ENCODE assay signal across 32 cellular contexts in the genomic region with DNA sequence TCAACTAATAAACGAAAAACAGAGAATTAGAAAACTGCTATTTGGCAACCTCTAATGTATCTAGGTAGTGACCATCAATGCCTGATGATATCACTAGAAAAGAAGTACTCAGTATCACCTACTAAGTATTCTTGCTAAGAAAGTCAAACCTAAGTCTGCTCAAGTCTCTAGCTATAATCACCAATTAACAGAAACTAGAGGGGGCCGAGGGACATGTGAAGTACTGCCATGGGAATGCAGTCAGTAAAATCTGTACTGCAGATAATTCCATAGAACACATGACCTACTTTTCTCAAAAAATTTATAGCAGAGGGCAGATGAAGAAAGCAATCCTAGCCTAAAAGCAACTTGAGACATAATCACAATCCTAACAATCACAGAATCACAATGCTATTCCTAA. TPM values are rescaled to one million over a fixed set of nuclear protein-coding genes. Genes with fewer than 3 reads are reported as not detected.
"Had no signal": no experiment of that assay in that cellular context is flagged by ENCODE, and none has a peak within 500 bp of the region (broad histone marks: within the 10 kb centered on the region; RNA-seq: fewer than 3 reads in every experiment).

No MANE protein-coding gene starts in this region.

- DNase-seq: activated B cell treated with CpG ODN at 0.5 μM for 24 hours; activated CD4-positive, alpha-beta memory T cell treated with anti-CD3 and anti-CD28 coated beads for 36 hours; activated CD4-positive, alpha-beta T cell treated with anti-CD3 and anti-CD28 coated beads for 4 hours; activated CD4-positive, alpha-beta T cell treated with anti-CD3 and anti-CD28 coated beads, Interleukin-2, amount 10 ng/mL, durations not matched to agents 24 days and 14 days; activated CD4-positive, alpha-beta T cell treated with anti-CD3 and anti-CD28 coated beads, Interleukin-2, amount 50 U/mL, for 1 hour; activated CD4-positive, alpha-beta T cell treated with anti-CD3 and anti-CD28 coated beads, Interleukin-2, amount 50 U/mL, for 4 hours; activated CD4-positive, CD25-positive, alpha-beta regulatory T cell treated with anti-CD3 and anti-CD28 coated beads, Interleukin-2, amount 50 U/mL, for 72 hours; activated CD8-positive, alpha-beta memory T cell treated with anti-CD3 and anti-CD28 coated beads for 24 hours; activated CD8-positive, alpha-beta memory T cell treated with anti-CD3 and anti-CD28 coated beads, Interleukin-2, amount 10 ng/mL, durations not matched to agents 7 days and 5 days; activated CD8-positive, alpha-beta memory T cell treated with anti-CD3 and anti-CD28 coated beads, Interleukin-2, amount 50 U/mL, for 48 hours; activated CD8-positive, alpha-beta T cell treated with anti-CD3 and anti-CD28 coated beads for 36 hours; activated effector memory CD4-positive, alpha-beta T cell treated with Interleukin-2 at 50 U/mL for 16 hours; activated gamma-delta T cell; activated naive CD4-positive, alpha-beta T cell treated with anti-CD3 and anti-CD28 coated beads, Interleukin-2, amount 50 U/mL, for 16 hours; activated naive CD4-positive, alpha-beta T cell treated with Interleukin-2 at 50 U/mL for 16 hours; activated naive CD8-positive, alpha-beta T cell treated with anti-CD3 and anti-CD28 coated beads for 36 hours; activated T-cell treated with anti-CD3 and anti-CD28 coated beads, Interleukin-2, amount 50 U/mL, for 24 hours; activated T-cell treated with anti-CD3 and anti-CD28 coated beads, Interleukin-2, amount 50 U/mL, for 48 hours; adrenal gland; amniotic stem cell; aorta; brain microvascular endothelial cell; central memory CD4-positive, alpha-beta T cell; T-cell; T-helper 17 cell had no signal

- H3K36me3 Mint-ChIP-seq: activated CD4-positive, alpha-beta memory T cell treated with anti-CD3 and anti-CD28 coated beads for 36 hours; activated CD8-positive, alpha-beta memory T cell treated with anti-CD3 and anti-CD28 coated beads, Interleukin-2, amount 10 ng/mL, durations not matched to agents 7 days and 5 days; activated naive CD4-positive, alpha-beta T cell treated with anti-CD3 and anti-CD28 coated beads, Interleukin-2, amount 50 U/mL, for 72 hours; activated naive CD8-positive, alpha-beta T cell treated with anti-CD3 and anti-CD28 coated beads for 36 hours had no signal

- H3K9me3 Mint-ChIP-seq: activated B cell treated with CpG ODN at 0.5 μM for 24 hours; activated CD4-positive, alpha-beta memory T cell treated with anti-CD3 and anti-CD28 coated beads for 36 hours; activated CD4-positive, alpha-beta T cell treated with anti-CD3 and anti-CD28 coated beads, Interleukin-2, amount 10 ng/mL, durations not matched to agents 24 days and 14 days; activated CD8-positive, alpha-beta T cell treated with anti-CD3 and anti-CD28 coated beads for 36 hours; activated naive CD4-positive, alpha-beta T cell treated with anti-CD3 and anti-CD28 coated beads, Interleukin-2, amount 50 U/mL, for 72 hours; activated naive CD8-positive, alpha-beta T cell treated with anti-CD3 and anti-CD28 coated beads for 36 hours; activated T-cell treated with anti-CD3 and anti-CD28 coated beads, Interleukin-2, amount 50 U/mL, for 24 hours; activated T-helper 2 cell treated with anti-CD3 and anti-CD28 coated beads, Interferon-gamma antibody, Interleukin-2, Interleukin-4, amounts not matched to agents 10 μg/mL and 5 μg/mL and 100 μg/mL, durations not matched to agents 14 hours and 24 hours and 36 hours; T-cell had no signal

- ATAC-seq: activated CD8-positive, alpha-beta memory T cell treated with anti-CD3 and anti-CD28 coated beads, Interleukin-2, amount 10 ng/mL, durations not matched to agents 7 days and 5 days; activated CD8-positive, alpha-beta T cell treated with anti-CD3 and anti-CD28 coated beads for 36 hours; activated naive CD4-positive, alpha-beta T cell treated with anti-CD3 and anti-CD28 coated beads, Interleukin-2, amount 50 U/mL, for 72 hours; body of pancreas; T-cell; T-helper 17 cell had no signal

- H3K9me3 ChIP-seq: adrenal gland, body of pancreas, breast epithelium had no signal

- H3K4me3 ChIP-seq: adrenal gland, body of pancreas, breast epithelium had no signal

- H3K36me3 ChIP-seq: adrenal gland, brain microvascular endothelial cell, breast epithelium had no signal

- H3K27me3 ChIP-seq: adrenal gland, body of pancreas, brain microvascular endothelial cell, breast epithelium had no signal

- H3K27ac Mint-ChIP-seq: activated B cell treated with CpG ODN at 0.5 μM for 24 hours; activated CD4-positive, alpha-beta memory T cell treated with anti-CD3 and anti-CD28 coated beads for 36 hours; activated CD4-positive, alpha-beta T cell treated with anti-CD3 and anti-CD28 coated beads, Interleukin-2, amount 10 ng/mL, durations not matched to agents 24 days and 14 days; activated CD8-positive, alpha-beta memory T cell treated with anti-CD3 and anti-CD28 coated beads, Interleukin-2, amount 10 ng/mL, durations not matched to agents 7 days and 5 days; activated CD8-positive, alpha-beta T cell treated with anti-CD3 and anti-CD28 coated beads for 36 hours; activated naive CD4-positive, alpha-beta T cell treated with anti-CD3 and anti-CD28 coated beads, Interleukin-2, amount 50 U/mL, for 72 hours; activated naive CD8-positive, alpha-beta T cell treated with anti-CD3 and anti-CD28 coated beads for 36 hours; activated T-cell treated with anti-CD3 and anti-CD28 coated beads, Interleukin-2, amount 50 U/mL, for 24 hours; activated T-helper 2 cell treated with anti-CD3 and anti-CD28 coated beads, Interferon-gamma antibody, Interleukin-2, Interleukin-4, amounts not matched to agents 10 μg/mL and 5 μg/mL and 100 μg/mL, durations not matched to agents 14 hours and 24 hours and 36 hours; T-cell; T-helper 17 cell had no signal

- H3K4me3 Mint-ChIP-seq: activated B cell treated with CpG ODN at 0.5 μM for 24 hours; activated CD4-positive, alpha-beta memory T cell treated with anti-CD3 and anti-CD28 coated beads for 36 hours; activated CD4-positive, alpha-beta T cell treated with anti-CD3 and anti-CD28 coated beads, Interleukin-2, amount 10 ng/mL, durations not matched to agents 24 days and 14 days; activated CD8-positive, alpha-beta memory T cell treated with anti-CD3 and anti-CD28 coated beads, Interleukin-2, amount 10 ng/mL, durations not matched to agents 7 days and 5 days; activated CD8-positive, alpha-beta T cell treated with anti-CD3 and anti-CD28 coated beads for 36 hours; activated naive CD8-positive, alpha-beta T cell treated with anti-CD3 and anti-CD28 coated beads for 36 hours; activated T-cell treated with anti-CD3 and anti-CD28 coated beads, Interleukin-2, amount 50 U/mL, for 24 hours; T-cell; T-helper 17 cell had no signal

- H3K4me1 ChIP-seq: adrenal gland, breast epithelium had no signal

- H3K27ac ChIP-seq: adrenal gland, brain microvascular endothelial cell, breast epithelium, VCaP had no signal

- H3K4me1 Mint-ChIP-seq: activated B cell treated with CpG ODN at 0.5 μM for 24 hours; activated CD4-positive, alpha-beta T cell treated with anti-CD3 and anti-CD28 coated beads, Interleukin-2, amount 10 ng/mL, durations not matched to agents 24 days and 14 days; activated CD8-positive, alpha-beta memory T cell treated with anti-CD3 and anti-CD28 coated beads, Interleukin-2, amount 10 ng/mL, durations not matched to agents 7 days and 5 days; activated naive CD8-positive, alpha-beta T cell treated with anti-CD3 and anti-CD28 coated beads for 36 hours; T-cell; T-helper 17 cell had no signal

RNA-seq across cellular contexts. Expression of a gene that starts 51.4 kb away (rescaled TPM):
- total RNA-seq: activated B cell treated with CpG ODN at 0.5 μM for 24 hours; activated CD4-positive, alpha-beta T cell treated with anti-CD3 and anti-CD28 coated beads, Interleukin-2, amount 10 ng/mL, durations not matched to agents 24 days and 14 days; activated CD8-positive, alpha-beta memory T cell treated with anti-CD3 and anti-CD28 coated beads, Interleukin-2, amount 10 ng/mL, durations not matched to agents 7 days and 5 days; activated naive CD4-positive, alpha-beta T cell treated with anti-CD3 and anti-CD28 coated beads, Interleukin-2, amount 50 U/mL, for 72 hours; activated T-helper 2 cell treated with anti-CD3 and anti-CD28 coated beads, Interferon-gamma antibody, Interleukin-2, Interleukin-4, amounts not matched to agents 10 μg/mL and 5 μg/mL and 100 μg/mL, durations not matched to agents 14 hours and 24 hours and 36 hours; T-helper 1 cell treated with Interleukin-12 subunit alpha and Interleukin-12 subunit beta and Interleukin-4 antibody, amounts not matched to agents 30 ng/mL and 1 ng/mL, for 36 hours; T-helper 2 cell treated with Interferon-gamma antibody and Interleukin-4, amounts not matched to agents 100 ng/mL and 5 ng/mL, for 36 hours had no signal
